ENCODE assay signal across 11 cellular contexts in genomic region chr9:88874391-88874790, GRCh38.
DNase-seq lines count a peak whose midpoint lies in the region; ATAC-seq, FAIRE-seq and TF ChIP-seq lines count a peak whose summit lies in the region.
"Had no signal": no experiment of that assay in that cellular context is flagged by ENCODE, and none has a peak within 500 bp of the region (broad histone marks: within the 10 kb centered on the region; RNA-seq: fewer than 3 reads in every experiment).

No MANE protein-coding gene starts in this region.

- H3K27me3 ChIP-seq in adrenal gland, result no peaks in the 10 kb centered on the region
- H3K27me3 ChIP-seq in left lung, result peaks cover 0 to 5% of the 10 kb centered on the region in 2 donors
- no peaks in the 10 kb centered on the region for H3K27me3 ChIP-seq in esophagus squamous epithelium
- H3K27me3 ChIP-seq: gastroesophageal sphincter had no signal

- ATAC-seq in left lung (peak; percentile 31), GM21381 (IDR thresholded peaks at IDR 0.05; ENCODE audit: unreplicated experiment) (no peak), GM21447 (IDR thresholded peaks at IDR 0.05; ENCODE audit: unreplicated experiment) (no peak)
- ATAC-seq: gastroesophageal sphincter; naive thymus-derived CD8-positive, alpha-beta T cell had no signal

- intact Hi-C loops in adrenal gland (cut with DNase I) (no loop called here), left lung (cut with DNase I) (no loop called here), esophagus squamous epithelium (cut with DNase I) (no loop called here)

- TF ChIP-seq POLR2A in NB4 (IDR thresholded peaks at IDR 0.05; ENCODE audit: extremely low read depth, insufficient read length), result no peak
- no peak for TF ChIP-seq POLR2A in adrenal gland (IDR thresholded peaks at IDR 0.05)
- no peak for TF ChIP-seq POLR2A in H54 (IDR thresholded peaks at IDR 0.05; ENCODE audit: low read depth, low read length)
- no peak for TF ChIP-seq POLR2A in esophagus squamous epithelium (IDR thresholded peaks at IDR 0.05)

- H3K27ac ChIP-seq in adrenal gland (no peak overlapping the region), left lung (no peak overlapping the region), esophagus squamous epithelium (no peak overlapping the region)
- H3K27ac ChIP-seq: gastroesophageal sphincter, skin epidermis had no signal

- H3K9me3 ChIP-seq in adrenal gland (replicated peaks in 1 of 3) (no peaks in the 10 kb centered on the region), left lung (no peaks in the 10 kb centered on the region), esophagus squamous epithelium (no peaks in the 10 kb centered on the region)
- H3K9me3 ChIP-seq: gastroesophageal sphincter had no signal

- no peak for FAIRE-seq in H54 (lab: Jason Lieb, UNC)

- WGBS in adrenal gland, 4 donors, result 35 to 53% (median 35%) methylated on average over 6 of the region's 6 CpGs
- 61 to 81% methylated on average over 6 of the region's 6 CpGs for WGBS in esophagus squamous epithelium, 2 donors

- H3K4me3 ChIP-seq in NB4 (ENCODE audit: low read depth, low read length), result no peak overlapping the region
- H3K4me3 ChIP-seq in adrenal gland, result no peak overlapping the region
- no peak overlapping the region for H3K4me3 ChIP-seq in left lung
- H3K4me3 ChIP-seq in esophagus squamous epithelium, result no peak overlapping the region
- H3K4me3 ChIP-seq: gastroesophageal sphincter, skin epidermis had no signal

- H3K36me3 ChIP-seq in adrenal gland (replicated peaks in 1 of 2), result no peaks in the 10 kb centered on the region
- no peaks in the 10 kb centered on the region for H3K36me3 ChIP-seq in left lung
- H3K36me3 ChIP-seq in esophagus squamous epithelium, result no peaks in the 10 kb centered on the region
- H3K36me3 ChIP-seq: gastroesophageal sphincter had no signal

- TF ChIP-seq CTCF in NB4 (IDR thresholded peaks at IDR 0.05; ENCODE audit: low read depth, low read length) (no peak), adrenal gland (IDR thresholded peaks at IDR 0.05) (peak in 5 of 6 experiments; percentile 12 to 39 (median 27)), left lung (IDR thresholded peaks at IDR 0.05) (no peak), esophagus squamous epithelium (IDR thresholded peaks at IDR 0.05) (no peak)

- DNase-seq in EH (ENCODE audit: low read depth) (peak; percentile 49), NB4 (ENCODE audit: low read depth) (peak; percentile 8), adrenal gland (peak in 2 of 7 donors; percentile 22 to 38), left lung (no peak), H54 (ENCODE audit: insufficient read length, low spot score) (no peak), esophagus squamous epithelium (lab: John Stamatoyannopoulos, UW) (no peak)
- DNase-seq: naive thymus-derived CD8-positive, alpha-beta T cell had no signal

- H3K4me1 ChIP-seq in adrenal gland (replicated peaks in 1 of 2) (peaks cover 17 to 35% of the 10 kb centered on the region in 2 donors), left lung (no peaks in the 10 kb centered on the region), esophagus squamous epithelium (no peaks in the 10 kb centered on the region)

Comparison
In these comparisons a context has a peak if more than half of its experiments do, and no peak if none do; other contexts are left out.
1. DNase-seq: peak in EH (single experiment) and NB4 (single experiment); none in left lung (0 of 2), H54 (single experiment) and esophagus squamous epithelium (single experiment).
2. CTCF ChIP-seq: peak in adrenal gland (5 of 6); none in NB4 (single experiment), left lung (0 of 2) and esophagus squamous epithelium (0 of 6).